ENCODE assay signal across 24 cellular contexts in genomic region chr13:66359910-66360552, GRCh38.
DNase-seq lines count a peak whose midpoint lies in the region; ATAC-seq, FAIRE-seq and TF ChIP-seq lines count a peak whose summit lies in the region.
"Had no signal": no experiment of that assay in that cellular context is flagged by ENCODE, and none has a peak within 500 bp of the region (broad histone marks: within the 10 kb centered on the region; RNA-seq: fewer than 3 reads in every experiment).

No MANE protein-coding gene starts in this region.

- H4K20me1 ChIP-seq in GM23248 (ENCODE audit: insufficient read depth) = no peaks in the 10 kb centered on the region

- H3F3A ChIP-seq in GM23248 (ENCODE audit: insufficient read depth) = no peaks in the 10 kb centered on the region

- no peaks in the 10 kb centered on the region for H3K27me3 ChIP-seq in GM23248 (replicated peaks; ENCODE audit: insufficient read depth)
- H3K27me3 ChIP-seq: BE2C, brain microvascular endothelial cell, right atrium auricular region, upper lobe of left lung had no signal

- H2AFZ ChIP-seq in GM23248 = no peak overlapping the region

- WGBS in GM23248 (ENCODE audit: low coverage in 1 of 2, low lambda C conversion rate in 2 of 2, missing lambda C conversion rate in 2 of 2), 2 experiments = 15 to 16% methylated on average over 5 of the region's 5 CpGs

- H3K79me2 ChIP-seq in GM23248 (ENCODE audit: insufficient read depth) = no peaks in the 10 kb centered on the region

- H3K27ac ChIP-seq in GM23248 = no peak overlapping the region
- H3K27ac ChIP-seq: brain microvascular endothelial cell, right atrium auricular region, upper lobe of left lung had no signal

- H3K9me3 ChIP-seq in GM23248 (ENCODE audit: low read depth) = no peaks in the 10 kb centered on the region
- H3K9me3 ChIP-seq: BE2C, right atrium auricular region, upper lobe of left lung had no signal

- TF ChIP-seq CTCF in D721Med (IDR thresholded peaks at IDR 0.05; ENCODE audit: insufficient read depth, missing control alignments) = no peak

- no peak overlapping the region for H3K4me2 ChIP-seq in GM23248 (ENCODE audit: unreplicated experiment)

- no peak for FAIRE-seq in D721Med (lab: Jason Lieb, UNC)
- FAIRE-seq: A204.1, HepG2 had no signal

- H3K4me3 ChIP-seq in GM23248 = no peak overlapping the region
- H3K4me3 ChIP-seq: right atrium auricular region, upper lobe of left lung had no signal

- in situ Hi-C loops in GM23248 (cut with MboI) = no loop called here

- no peak overlapping the region for H3K9ac ChIP-seq in GM23248

- no peaks in the 10 kb centered on the region for H3K4me1 ChIP-seq in GM23248 (ENCODE audit: insufficient read depth)
- H3K4me1 ChIP-seq: BE2C, right atrium auricular region, upper lobe of left lung had no signal

- H3K36me3 ChIP-seq in GM23248 (ENCODE audit: low read depth) = no peaks in the 10 kb centered on the region
- H3K36me3 ChIP-seq: BE2C, brain microvascular endothelial cell, right atrium auricular region, upper lobe of left lung had no signal

- ATAC-seq in GM18498 (IDR thresholded peaks at IDR 0.05; ENCODE audit: unreplicated experiment) (peak; percentile 75), GM19395 (IDR thresholded peaks at IDR 0.05; ENCODE audit: unreplicated experiment) (peak; percentile 55), HG03097 (IDR thresholded peaks at IDR 0.05; ENCODE audit: low FRiP score, unreplicated experiment) (peak; percentile 50)
- ATAC-seq: HepG2, PC-3 had no signal

- peak; percentile 7 for DNase-seq in OCI-M1 (lab: John Stamatoyannopoulos, UW)
- no peak for DNase-seq in NCI-H1105 treated with DMSO at 0.1 percent for 48 hours (lab: John Stamatoyannopoulos, UW)
- DNase-seq in GM23248 = no peak
- DNase-seq in D721Med (ENCODE audit: insufficient read length, low spot score) = no peak
- DNase-seq in LoVo (ENCODE audit: low spot score) = no peak
- DNase-seq: activated CD4-positive, alpha-beta T cell treated with anti-CD3 and anti-CD28 coated beads, Interleukin-2, amount 50 U/mL, for 1 hour; activated effector memory CD4-positive, alpha-beta T cell treated with anti-CD3 and anti-CD28 coated beads, Interleukin-2, amount 50 U/mL, for 16 hours; BE2C; brain microvascular endothelial cell; kidney glomerular epithelial cell; NCI-H146; NCI-H2171 treated with DMSO at 0.1 percent for 48 hours; occipital lobe; PC-3; SIG-M5; stimulated activated CD4-positive, alpha-beta T cell treated with anti-CD3 and anti-CD28 coated beads, Interleukin-12 subunit alpha, Interleukin-12 subunit beta, amount 100 ng/mL, for 4 hours; T-helper 1 cell; upper lobe of left lung had no signal

- H3K9me2 ChIP-seq in GM23248 (ENCODE audit: insufficient read depth) = no peaks in the 10 kb centered on the region
